ENCODE assay signal across 8 cellular contexts in genomic region chr11:61509058-61510029, GRCh38. TPM values are rescaled to one million over a fixed set of nuclear protein-coding genes. Genes with fewer than 3 reads are reported as not detected.
DNase-seq lines count a peak whose midpoint lies in the region; ATAC-seq, FAIRE-seq and TF ChIP-seq lines count a peak whose summit lies in the region.

No MANE protein-coding gene starts in this region.

- H3K4me1 ChIP-seq in CD4-positive, CD25-positive, alpha-beta regulatory T cell (ENCODE audit: control insufficient read depth, insufficient read depth, low read length, poor library complexity, severe bottlenecking) = peaks cover 10% of the 10 kb centered on the region
- H3K4me1 ChIP-seq in MM.1S (ENCODE audit: low read length) = no peaks in the 10 kb centered on the region
- peaks cover 3% of the 10 kb centered on the region for H3K4me1 ChIP-seq in astrocyte (ENCODE audit: insufficient read depth, low read length)
- H3K4me1 ChIP-seq in sigmoid colon = peaks cover 0 to 33% (median 31%) of the 10 kb centered on the region in 4 donors

- H3K27ac Mint-ChIP-seq in CD4-positive, CD25-positive, alpha-beta regulatory T cell = no peak overlapping the region
- H3K27ac Mint-ChIP-seq in astrocyte (ENCODE audit: unreplicated experiment) = no peak overlapping the region

- no peaks in the 10 kb centered on the region for H4K20me1 ChIP-seq in MM.1S (ENCODE audit: insufficient read depth, low read length)
- H4K20me1 ChIP-seq in astrocyte (ENCODE audit: insufficient read depth, low read length) = no peaks in the 10 kb centered on the region

- H3K9me3 Mint-ChIP-seq in CD4-positive, CD25-positive, alpha-beta regulatory T cell = peaks cover 0 to 2% (median 0%) of the 10 kb centered on the region in 7 donors
- H3K9me3 Mint-ChIP-seq in astrocyte (ENCODE audit: unreplicated experiment) = peaks cover 4% of the 10 kb centered on the region

- intact Hi-C loops in sigmoid colon (cut with DNase I) = no loop called here

- TF ChIP-seq EP300 in sigmoid colon (IDR thresholded peaks at IDR 0.05) = no peak

- H2AFZ ChIP-seq in MM.1S (ENCODE audit: low read length) = no peak overlapping the region
- H2AFZ ChIP-seq in astrocyte (ENCODE audit: low read depth, low read length) = peak overlapping the region; percentile 78

- FAIRE-seq in astrocyte (lab: Jason Lieb, UNC) = no peak

- H3K4me2 ChIP-seq in MM.1S (ENCODE audit: low read depth, low read length) = no peak overlapping the region
- H3K4me2 ChIP-seq in astrocyte (ENCODE audit: low read length) = peak overlapping the region; percentile 77

- ATAC-seq in CD4-positive, CD25-positive, alpha-beta regulatory T cell (ENCODE audit: low read depth in 2 of 2) = peak; percentile 61
- ATAC-seq in GM19468 (IDR thresholded peaks at IDR 0.05; ENCODE audit: extremely low read depth, unreplicated experiment) = peak; percentile 64

- no peak overlapping the region for H3K4me3 ChIP-seq in CD4-positive, CD25-positive, alpha-beta regulatory T cell (ENCODE audit: low read depth, low read length)
- H3K4me3 ChIP-seq in MM.1S (ENCODE audit: low read length) = no peak overlapping the region
- peak overlapping the region; percentile 33 for H3K4me3 ChIP-seq in astrocyte (ENCODE audit: insufficient read depth, low read depth, low read length)
- H3K4me3 ChIP-seq in sigmoid colon = peak overlapping the region; percentile 4 to 47 (median 36)

- no peak overlapping the region for H3K27ac ChIP-seq in CD4-positive, CD25-positive, alpha-beta regulatory T cell (ENCODE audit: insufficient read depth, low read length, poor library complexity, severe bottlenecking)
- H3K27ac ChIP-seq in MM.1S (ENCODE audit: low read length) (no peak overlapping the region), astrocyte (ENCODE audit: low read depth, low read length) (no peak overlapping the region), sigmoid colon (peak overlapping the region in 3 of 4 donors; percentile 59 to 81 (median 76))

- TF ChIP-seq POLR2A in sigmoid colon (IDR thresholded peaks at IDR 0.05) = no peak

- 6 to 9% methylated on average over 116 of the region's 116 CpGs for WGBS in sigmoid colon, 2 donors

- H3K79me2 ChIP-seq in MM.1S (ENCODE audit: low read length) (no peaks in the 10 kb centered on the region), astrocyte (ENCODE audit: insufficient read depth, low read length) (no peaks in the 10 kb centered on the region)

- peak in 2 of 3 donors; percentile 22 to 87 for DNase-seq in CD4-positive, CD25-positive, alpha-beta regulatory T cell
- DNase-seq in MM.1S (peak; percentile 12), SW480 (ENCODE audit: low spot score) (peak; percentile 91), astrocyte (ENCODE audit: low read depth) (peak; percentile 54), iPS DF 19.7 (ENCODE audit: low read depth, low spot score) (peak; percentile 83), sigmoid colon (peak; percentile 74), hippocampal formation (lab: John Stamatoyannopoulos, UW) (no peak)

- no peaks in the 10 kb centered on the region for H3K9me2 ChIP-seq in MM.1S (replicated peaks; ENCODE audit: insufficient read depth, low read length)

- peaks cover 5% of the 10 kb centered on the region for H3K27me3 ChIP-seq in CD4-positive, CD25-positive, alpha-beta regulatory T cell (ENCODE audit: control insufficient read depth, insufficient read depth, low read length)
- H3K27me3 ChIP-seq in MM.1S (replicated peaks; ENCODE audit: insufficient read depth, low read length) (peaks cover 82% of the 10 kb centered on the region), astrocyte (ENCODE audit: insufficient read depth, low read length) (peaks cover 46% of the 10 kb centered on the region), sigmoid colon (peaks cover 9 to 55% (median 39%) of the 10 kb centered on the region in 3 donors)

- H3K4me3 Mint-ChIP-seq in CD4-positive, CD25-positive, alpha-beta regulatory T cell = peak overlapping the region in 2 of 4 donors; percentile 15 to 65
- H3K4me3 Mint-ChIP-seq in astrocyte (ENCODE audit: unreplicated experiment) = no peak overlapping the region

- TF ChIP-seq CTCF in MM.1S (IDR thresholded peaks at IDR 0.05; ENCODE audit: low read length) (no peak), astrocyte (IDR thresholded peaks at IDR 0.05; ENCODE audit: insufficient read depth, low read depth, low read length) (no peak), sigmoid colon (IDR thresholded peaks at IDR 0.05) (peak in 2 of 4 experiments; percentile 33 to 47)

- peaks cover 0 to 14% (median 1%) of the 10 kb centered on the region in 4 donors for H3K4me1 Mint-ChIP-seq in CD4-positive, CD25-positive, alpha-beta regulatory T cell
- H3K4me1 Mint-ChIP-seq in astrocyte (ENCODE audit: low read depth, unreplicated experiment) = peaks cover 8% of the 10 kb centered on the region

- no peaks in the 10 kb centered on the region for H3F3A ChIP-seq in MM.1S (ENCODE audit: insufficient read depth, low read length)

- no peaks in the 10 kb centered on the region for H3K36me3 ChIP-seq in CD4-positive, CD25-positive, alpha-beta regulatory T cell (ENCODE audit: control insufficient read depth, insufficient read depth, low read length)
- H3K36me3 ChIP-seq in MM.1S (replicated peaks; ENCODE audit: insufficient read depth, low read length) (no peaks in the 10 kb centered on the region), astrocyte (ENCODE audit: insufficient read depth, low read length) (no peaks in the 10 kb centered on the region), sigmoid colon (no peaks in the 10 kb centered on the region)

- no peaks in the 10 kb centered on the region for H3K9me3 ChIP-seq in CD4-positive, CD25-positive, alpha-beta regulatory T cell (ENCODE audit: control insufficient read depth in 2 of 2, low read length in 2 of 2)
- H3K9me3 ChIP-seq in MM.1S (replicated peaks; ENCODE audit: insufficient read depth, low read length) = no peaks in the 10 kb centered on the region
- no peaks in the 10 kb centered on the region for H3K9me3 ChIP-seq in astrocyte (ENCODE audit: insufficient read depth, low read depth, low read length)
- no peaks in the 10 kb centered on the region for H3K9me3 ChIP-seq in sigmoid colon

- H3K9ac ChIP-seq in MM.1S (ENCODE audit: low read length) = no peak overlapping the region
- H3K9ac ChIP-seq in astrocyte (ENCODE audit: low read length) = no peak overlapping the region

- no peaks in the 10 kb centered on the region for H3K36me3 Mint-ChIP-seq in CD4-positive, CD25-positive, alpha-beta regulatory T cell
- H3K36me3 Mint-ChIP-seq in astrocyte (ENCODE audit: low read depth, unreplicated experiment) = peaks cover 4% of the 10 kb centered on the region

- H3K27me3 Mint-ChIP-seq in CD4-positive, CD25-positive, alpha-beta regulatory T cell = peaks cover 55% of the 10 kb centered on the region
- H3K27me3 Mint-ChIP-seq in astrocyte (ENCODE audit: low read depth, unreplicated experiment) = peaks cover 63% of the 10 kb centered on the region

RNA-seq across cellular contexts. Expression of gene LRRC10B, which starts 0.8 kb away (rescaled TPM):
- total RNA-seq in CD4-positive, CD25-positive, alpha-beta regulatory T cell = not detected
- polyA plus RNA-seq in CD4-positive, CD25-positive, alpha-beta regulatory T cell = not detected
- total RNA-seq in astrocyte (0.09 and 0.12 TPM in 2 replicates), sigmoid colon (1 to 10 TPM in 2 of 4 donors, under 1 TPM in 2; 0.71 to 4.4 (median 1.3) TPM)
- 1 to 10 TPM in 1 of 3 donors, not detected in 2; 1.1 TPM for polyA plus RNA-seq in sigmoid colon

Comparison
In these comparisons a context has a peak if more than half of its experiments do, and no peak if none do; other contexts are left out.
1. DNase-seq: peak in CD4-positive, CD25-positive, alpha-beta regulatory T cell (2 of 3), MM.1S (single experiment), SW480 (single experiment), astrocyte (single experiment), iPS DF 19.7 (single experiment) and sigmoid colon (single experiment); none in hippocampal formation (0 of 2).
2. H3K27ac ChIP-seq: peak in sigmoid colon (3 of 4); none in CD4-positive, CD25-positive, alpha-beta regulatory T cell (single experiment), MM.1S (single experiment) and astrocyte (single experiment).
3. H3K4me3 ChIP-seq: peak in astrocyte (single experiment) and sigmoid colon (4 of 4); none in CD4-positive, CD25-positive, alpha-beta regulatory T cell (single experiment) and MM.1S (single experiment).